23 cellular contexts compared by ENCODE assay signal in the genomic region with DNA sequence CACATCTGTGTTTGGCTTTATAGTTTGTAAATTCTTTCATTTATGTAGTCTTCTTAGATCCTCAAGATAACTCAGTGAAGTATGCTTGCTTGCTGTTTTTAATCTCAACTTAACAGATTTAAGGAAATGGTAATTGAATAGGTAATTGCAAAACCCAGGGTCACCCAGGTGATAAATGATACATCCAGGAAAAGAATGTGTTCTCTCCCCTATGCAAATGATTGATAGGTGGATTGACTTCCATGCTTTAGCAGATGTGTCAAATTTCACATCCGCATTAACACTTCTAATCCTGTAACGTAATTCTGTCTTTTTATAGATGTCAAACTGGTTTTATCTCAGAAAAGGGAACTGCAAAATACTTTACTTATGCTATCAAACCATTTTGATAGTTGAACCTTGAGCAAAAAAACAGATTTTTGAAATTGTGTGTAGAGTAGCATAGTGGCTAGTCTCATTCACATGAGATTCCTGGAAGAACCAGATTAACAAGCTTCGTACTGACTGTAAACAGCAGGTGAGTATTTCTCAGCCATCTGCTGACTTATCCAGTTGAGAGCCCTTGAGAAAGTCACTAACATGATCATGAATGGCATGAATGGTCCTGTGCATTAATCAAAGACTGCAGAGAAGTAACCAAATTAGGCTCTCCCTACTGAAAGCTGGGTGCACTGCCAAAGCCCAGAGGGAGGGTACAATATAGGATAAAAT.
DNase-seq lines count a peak whose midpoint lies in the region; FAIRE-seq and TF ChIP-seq lines count a peak whose summit lies in the region.
"Had no signal": no experiment of that assay in that cellular context is flagged by ENCODE, and none has a peak within 500 bp of the region (broad histone marks: within the 10 kb centered on the region; RNA-seq: fewer than 3 reads in every experiment).

No MANE protein-coding gene starts in this region.

- no CpG with 5 or more reads among the region's 3 CpGs for WGBS in mesendoderm (ENCODE audit: extremely low coverage, insufficient coverage, low lambda C conversion rate)

- in situ Hi-C loops in G401 (cut with HindIII; ENCODE audit: low sequenced_read_pairs), result no loop called here

- no peak overlapping the region for H4K5ac ChIP-seq in mesendoderm (ENCODE audit: low read length)

- no peak overlapping the region for H3K56ac ChIP-seq in mesendoderm (ENCODE audit: low read length)

- peaks cover 2% of the 10 kb centered on the region for H3K9me3 Mint-ChIP-seq in chondrocyte (ENCODE audit: low read depth)
- H3K9me3 Mint-ChIP-seq: activated CD4-positive, alpha-beta T cell treated with anti-CD3 and anti-CD28 coated beads, Interleukin-2, amount 10 ng/mL, durations not matched to agents 7 days and 5 days; activated T-cell treated with anti-CD3 and anti-CD28 coated beads, Interleukin-2, amount 50 U/mL, for 4 hours had no signal

- H3K27me3 Mint-ChIP-seq in chondrocyte (ENCODE audit: low read depth), result no peaks in the 10 kb centered on the region

- no peak overlapping the region for H3K18ac ChIP-seq in mesendoderm (ENCODE audit: low read length)

- FAIRE-seq in GM19239 (lab: Jason Lieb, UNC), result no peak

- no peak overlapping the region for H2BK120ac ChIP-seq in mesendoderm (ENCODE audit: low read depth, low read length)

- H2AK5ac ChIP-seq in mesendoderm (ENCODE audit: low read length), result no peak overlapping the region

- no peak overlapping the region for H2BK5ac ChIP-seq in mesendoderm (ENCODE audit: low read length)

- H3K27ac Mint-ChIP-seq in chondrocyte (ENCODE audit: unreplicated experiment), result no peak overlapping the region
- H3K27ac Mint-ChIP-seq: activated CD4-positive, alpha-beta T cell treated with anti-CD3 and anti-CD28 coated beads, Interleukin-2, amount 10 ng/mL, durations not matched to agents 7 days and 5 days; naive thymus-derived CD8-positive, alpha-beta T cell had no signal

- TF ChIP-seq CTCF in chondrocyte (IDR thresholded peaks at IDR 0.05), result no peak

- no peak overlapping the region for H3K23ac ChIP-seq in mesendoderm (ENCODE audit: low read length)

- H3K9ac ChIP-seq in mesendoderm (ENCODE audit: low read length), result no peak overlapping the region
- H3K9ac ChIP-seq: GM23248 had no signal

- H3K36me3 ChIP-seq in mesendoderm (ENCODE audit: control insufficient read depth, insufficient read depth, low read length), result no peaks in the 10 kb centered on the region
- H3K36me3 ChIP-seq: BE2C, heart left ventricle, tibial nerve had no signal

- no peaks in the 10 kb centered on the region for H3K79me1 ChIP-seq in mesendoderm (ENCODE audit: low read length)

- no peak overlapping the region for H3K4me3 ChIP-seq in mesendoderm (ENCODE audit: low read length)
- H3K4me3 ChIP-seq: GM23248, heart left ventricle, tibial nerve had no signal

- H3K79me2 ChIP-seq in mesendoderm (ENCODE audit: control insufficient read depth, insufficient read depth, low read length), result no peaks in the 10 kb centered on the region

- H3K4me3 Mint-ChIP-seq in chondrocyte (ENCODE audit: unreplicated experiment), result no peak overlapping the region
- H3K4me3 Mint-ChIP-seq: activated CD4-positive, alpha-beta T cell treated with anti-CD3 and anti-CD28 coated beads, Interleukin-2, amount 10 ng/mL, durations not matched to agents 7 days and 5 days; activated T-cell treated with anti-CD3 and anti-CD28 coated beads, Interleukin-2, amount 50 U/mL, for 4 hours; naive thymus-derived CD8-positive, alpha-beta T cell had no signal

- H2BK15ac ChIP-seq in mesendoderm (replicated peaks; ENCODE audit: low read depth), result no peak overlapping the region

- H3K36me3 Mint-ChIP-seq in chondrocyte (ENCODE audit: low read depth), result peaks cover 3% of the 10 kb centered on the region
- H3K36me3 Mint-ChIP-seq: naive thymus-derived CD8-positive, alpha-beta T cell had no signal

- H3K27ac ChIP-seq in mesendoderm (ENCODE audit: low read depth, low read length), result no peak overlapping the region
- H3K27ac ChIP-seq: epithelial cell of prostate, GM23248, heart left ventricle, RWPE1, tibial nerve had no signal

- DNase-seq in G401 (ENCODE audit: low spot score) (peak; percentile 48), NCI-H187 (lab: John Stamatoyannopoulos, UW) (peak; percentile 58 to 79), NCI-H82 treated with DMSO at 0.1 percent for 48 hours (lab: John Stamatoyannopoulos, UW; ENCODE audit: unreplicated experiment) (peak; percentile 75), mesendoderm (peak; percentile 34), chondrocyte (ENCODE audit: low spot score) (no peak), GM19239 (ENCODE audit: insufficient read length, low spot score) (no peak)
- no peak for DNase-seq in stimulated activated CD4-positive, alpha-beta T cell treated with anti-CD3 and anti-CD28 coated beads, Interleukin-15, amount 100 ng/mL, for 24 hours
- DNase-seq: activated CD4-positive, alpha-beta T cell treated with anti-CD3 and anti-CD28 coated beads, Interleukin-2, amount 10 ng/mL, durations not matched to agents 7 days and 5 days; activated T-cell treated with anti-CD3 and anti-CD28 coated beads, Interleukin-2, amount 50 U/mL, for 4 hours; BE2C; cerebellar nuclear complex; GDM1; GM23248; heart left ventricle; IMR-90; left colon; naive thymus-derived CD8-positive, alpha-beta T cell; NCI-H2081 treated with DMSO at 0.1 percent for 48 hours; stimulated activated CD4-positive, alpha-beta T cell treated with anti-CD3 and anti-CD28 coated beads, Interleukin-2, amount 100 ng/mL, for 24 hours; T-helper 2 cell had no signal

- H3K4me1 ChIP-seq in mesendoderm (ENCODE audit: control insufficient read depth, low read depth, low read length), result peaks cover 13% of the 10 kb centered on the region
- H3K4me1 ChIP-seq: tibial nerve had no signal

- H3K4me1 Mint-ChIP-seq in chondrocyte (ENCODE audit: low read depth), result peaks cover 13% of the 10 kb centered on the region
- H3K4me1 Mint-ChIP-seq: activated CD4-positive, alpha-beta T cell treated with anti-CD3 and anti-CD28 coated beads, Interleukin-2, amount 10 ng/mL, durations not matched to agents 7 days and 5 days; naive thymus-derived CD8-positive, alpha-beta T cell had no signal

- no peaks in the 10 kb centered on the region for H3K27me3 ChIP-seq in mesendoderm (ENCODE audit: insufficient read depth, low read length, poor library complexity)
- H3K27me3 ChIP-seq: BE2C, heart left ventricle, tibial nerve had no signal

- no peak overlapping the region for H3K4ac ChIP-seq in mesendoderm (ENCODE audit: low read depth, low read length)

- no peak overlapping the region for H4K8ac ChIP-seq in mesendoderm (ENCODE audit: low read depth, low read length)

- no peak overlapping the region for H3K4me2 ChIP-seq in mesendoderm (ENCODE audit: low read length)

Comparison
In these comparisons a context has a peak if more than half of its experiments do, and no peak if none do; other contexts are left out.
1. DNase-seq: peak in G401 (single experiment), NCI-H187 (2 of 2), NCI-H82 treated with DMSO at 0.1 percent for 48 hours (single experiment) and mesendoderm (single experiment); none in chondrocyte (single experiment), GM19239 (single experiment) and stimulated activated CD4-positive, alpha-beta T cell treated with anti-CD3 and anti-CD28 coated beads, Interleukin-15, amount 100 ng/mL, for 24 hours (single experiment).